19 cellular contexts compared by ENCODE assay signal in the genomic region with DNA sequence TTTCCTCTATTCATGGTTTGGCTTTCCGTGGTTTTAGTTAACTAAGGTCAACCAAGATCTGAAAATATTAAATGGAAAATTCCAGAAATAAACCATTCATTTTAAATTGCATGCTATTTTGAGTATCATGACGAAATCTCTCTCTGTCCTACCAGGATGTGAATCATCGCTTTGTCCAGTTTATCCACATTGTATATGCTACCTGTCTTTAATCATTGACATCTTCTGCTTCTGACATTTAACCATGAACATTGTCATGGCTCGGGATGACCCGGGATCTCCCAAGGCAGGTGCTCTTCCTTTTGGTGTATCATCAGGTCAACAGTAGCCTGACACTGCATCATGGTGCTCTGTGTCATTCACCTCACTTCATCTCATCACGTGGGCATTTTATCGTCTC.
A peak's percentile ranks its signal among the peaks of the same experiment; 100 is the strongest.
DNase-seq lines count a peak whose midpoint lies in the region; FAIRE-seq and TF ChIP-seq lines count a peak whose summit lies in the region.
"Had no signal": no experiment of that assay in that cellular context is flagged by ENCODE, and none has a peak within 500 bp of the region (broad histone marks: within the 10 kb centered on the region; RNA-seq: fewer than 3 reads in every experiment).

No MANE protein-coding gene starts in this region.

- peaks cover 5% of the 10 kb centered on the region for H3K9me3 Mint-ChIP-seq in astrocyte (ENCODE audit: unreplicated experiment)
- H3K9me3 Mint-ChIP-seq: activated CD4-positive, alpha-beta memory T cell treated with anti-CD3 and anti-CD28 coated beads, Interleukin-2, amount 10 ng/mL, durations not matched to agents 7 days and 5 days; activated naive CD8-positive, alpha-beta T cell treated with anti-CD3 and anti-CD28 coated beads for 36 hours; CD8-positive, alpha-beta memory T cell; effector memory CD8-positive, alpha-beta T cell; type B pancreatic cell had no signal

- no peaks in the 10 kb centered on the region for H3K9me3 ChIP-seq in astrocyte (ENCODE audit: insufficient read depth, low read depth, low read length)
- no peaks in the 10 kb centered on the region for H3K9me3 ChIP-seq in Karpas-422 (ENCODE audit: low read length)
- no peaks in the 10 kb centered on the region for H3K9me3 ChIP-seq in kidney (ENCODE audit: control insufficient read depth in 1 of 2, low read length in 2 of 2)

- no peak for FAIRE-seq in astrocyte (lab: Jason Lieb, UNC)
- no peak for FAIRE-seq in kidney (lab: Jason Lieb, UNC)

- no peaks in the 10 kb centered on the region for H3K27me3 ChIP-seq in astrocyte (ENCODE audit: insufficient read depth, low read length)
- no peaks in the 10 kb centered on the region for H3K27me3 ChIP-seq in Karpas-422 (ENCODE audit: low read length)

- peaks cover 9% of the 10 kb centered on the region for H3K4me1 Mint-ChIP-seq in astrocyte (ENCODE audit: low read depth, unreplicated experiment)
- H3K4me1 Mint-ChIP-seq: activated CD4-positive, alpha-beta memory T cell treated with anti-CD3 and anti-CD28 coated beads, Interleukin-2, amount 10 ng/mL, durations not matched to agents 7 days and 5 days; CD8-positive, alpha-beta memory T cell; nephron progenitor cell had no signal

- H3K4me1 ChIP-seq in astrocyte (ENCODE audit: insufficient read depth, low read length) (peaks cover 11% of the 10 kb centered on the region), Karpas-422 (ENCODE audit: low read length) (no peaks in the 10 kb centered on the region), kidney (ENCODE audit: control insufficient read depth in 1 of 2, insufficient read depth in 1 of 2, low read depth in 1 of 2, low read length in 2 of 2) (peaks cover 0 to 3% of the 10 kb centered on the region in 2 donors)

- intact Hi-C loops in kidney (cut with DNase I) (no loop called here), posterior cingulate gyrus (cut with DNase I) (no loop called here)

- H3K4me3 Mint-ChIP-seq in astrocyte (ENCODE audit: unreplicated experiment): no peak overlapping the region
- H3K4me3 Mint-ChIP-seq: activated CD4-positive, alpha-beta memory T cell treated with anti-CD3 and anti-CD28 coated beads, Interleukin-2, amount 10 ng/mL, durations not matched to agents 7 days and 5 days; activated naive CD8-positive, alpha-beta T cell treated with anti-CD3 and anti-CD28 coated beads for 36 hours; CD8-positive, alpha-beta memory T cell; effector memory CD8-positive, alpha-beta T cell; nephron progenitor cell; type B pancreatic cell had no signal

- no peak overlapping the region for H3K4me2 ChIP-seq in astrocyte (ENCODE audit: low read length)
- no peak overlapping the region for H3K4me2 ChIP-seq in Karpas-422 (ENCODE audit: low read depth, low read length, poor library complexity, severe bottlenecking)

- TF ChIP-seq CTCF in astrocyte (IDR thresholded peaks at IDR 0.05; ENCODE audit: insufficient read depth, low read depth, low read length) (no peak), fibroblast of the aortic adventitia (IDR thresholded peaks at IDR 0.05; ENCODE audit: insufficient read depth, low read length) (no peak), kidney (IDR thresholded peaks at IDR 0.05; ENCODE audit: borderline replicate concordance, extremely low read depth, insufficient read depth) (no peak)

- H3K9ac ChIP-seq in astrocyte (ENCODE audit: low read length) (no peak overlapping the region), Karpas-422 (ENCODE audit: low read length) (no peak overlapping the region), kidney (ENCODE audit: low read length in 2 of 2) (no peak overlapping the region)

- H2AFZ ChIP-seq in astrocyte (ENCODE audit: low read depth, low read length) (no peak overlapping the region), Karpas-422 (ENCODE audit: low read length) (no peak overlapping the region)

- H4K20me1 ChIP-seq in astrocyte (ENCODE audit: insufficient read depth, low read length): no peaks in the 10 kb centered on the region
- no peaks in the 10 kb centered on the region for H4K20me1 ChIP-seq in Karpas-422 (ENCODE audit: insufficient read depth, low read depth, low read length)

- DNase-seq in A172 (ENCODE audit: low spot score) (peak; percentile 51), HK-2 (ENCODE audit: unreplicated experiment) (peak; percentile 57), astrocyte (ENCODE audit: low read depth) (peak; percentile 41), fibroblast of the aortic adventitia (ENCODE audit: low read depth) (peak; percentile 26), Karpas-422 (no peak), kidney (no peak), posterior cingulate gyrus (no peak), CD1c-positive myeloid dendritic cell (ENCODE audit: extremely low spot score) (no peak)
- DNase-seq: activated CD4-positive, alpha-beta memory T cell treated with anti-CD3 and anti-CD28 coated beads, Interleukin-2, amount 10 ng/mL, durations not matched to agents 7 days and 5 days; activated naive CD8-positive, alpha-beta T cell treated with anti-CD3 and anti-CD28 coated beads for 36 hours; activated T-cell treated with anti-CD3 and anti-CD28 coated beads, Interleukin-2, amount 50 U/mL, for 48 hours; CD8-positive, alpha-beta memory T cell; effector memory CD8-positive, alpha-beta T cell; GOT3; nephron progenitor cell; stimulated activated CD4-positive, alpha-beta T cell treated with anti-CD3 and anti-CD28 coated beads, Interleukin-12 subunit alpha, Interleukin-12 subunit beta, amount 100 ng/mL, for 4 hours; stimulated activated naive CD4-positive, alpha-beta T cell treated with Interleukin-2 at 50 U/mL for 16 hours; SW 1271 had no signal

- no peaks in the 10 kb centered on the region for H3K9me2 ChIP-seq in Karpas-422 (replicated peaks; ENCODE audit: insufficient read depth, low read length)

- no peaks in the 10 kb centered on the region for H3K27me3 Mint-ChIP-seq in astrocyte (ENCODE audit: low read depth, unreplicated experiment)
- H3K27me3 Mint-ChIP-seq: activated CD4-positive, alpha-beta memory T cell treated with anti-CD3 and anti-CD28 coated beads, Interleukin-2, amount 10 ng/mL, durations not matched to agents 7 days and 5 days; activated naive CD8-positive, alpha-beta T cell treated with anti-CD3 and anti-CD28 coated beads for 36 hours; CD8-positive, alpha-beta memory T cell; effector memory CD8-positive, alpha-beta T cell; type B pancreatic cell had no signal

- H3K36me3 Mint-ChIP-seq in astrocyte (ENCODE audit: low read depth, unreplicated experiment): peaks cover 12% of the 10 kb centered on the region
- H3K36me3 Mint-ChIP-seq: activated naive CD8-positive, alpha-beta T cell treated with anti-CD3 and anti-CD28 coated beads for 36 hours; CD8-positive, alpha-beta memory T cell; type B pancreatic cell had no signal

- H3K27ac ChIP-seq in astrocyte (ENCODE audit: low read depth, low read length) (peak overlapping the region; percentile 22), Karpas-422 (ENCODE audit: low read length) (no peak overlapping the region), kidney (ENCODE audit: low read depth in 2 of 2, low read length in 2 of 2) (no peak overlapping the region)

- H3K36me3 ChIP-seq in astrocyte (ENCODE audit: insufficient read depth, low read length): no peaks in the 10 kb centered on the region
- H3K36me3 ChIP-seq in Karpas-422 (ENCODE audit: insufficient read depth, low read length): no peaks in the 10 kb centered on the region
- H3K36me3 ChIP-seq in kidney (ENCODE audit: control insufficient read depth in 1 of 2, insufficient read depth in 2 of 2, low read length in 2 of 2): no peaks in the 10 kb centered on the region

- H3K4me3 ChIP-seq in astrocyte (ENCODE audit: insufficient read depth, low read depth, low read length) (no peak overlapping the region), fibroblast of the aortic adventitia (ENCODE audit: low read depth, low read length) (no peak overlapping the region), Karpas-422 (ENCODE audit: low read length) (no peak overlapping the region), kidney (ENCODE audit: low read length in 2 of 2) (no peak overlapping the region)

- H3K27ac Mint-ChIP-seq in astrocyte (ENCODE audit: unreplicated experiment): no peak overlapping the region
- H3K27ac Mint-ChIP-seq: activated CD4-positive, alpha-beta memory T cell treated with anti-CD3 and anti-CD28 coated beads, Interleukin-2, amount 10 ng/mL, durations not matched to agents 7 days and 5 days; activated naive CD8-positive, alpha-beta T cell treated with anti-CD3 and anti-CD28 coated beads for 36 hours; CD8-positive, alpha-beta memory T cell; effector memory CD8-positive, alpha-beta T cell; type B pancreatic cell had no signal

- no peaks in the 10 kb centered on the region for H3K79me2 ChIP-seq in astrocyte (ENCODE audit: insufficient read depth, low read length)
- H3K79me2 ChIP-seq in Karpas-422 (ENCODE audit: low read length): no peaks in the 10 kb centered on the region

Comparison
In these comparisons a context has a peak if more than half of its experiments do, and no peak if none do; other contexts are left out.
1. DNase-seq: peak in A172 (single experiment), HK-2 (single experiment), astrocyte (single experiment) and fibroblast of the aortic adventitia (single experiment); none in Karpas-422 (single experiment), kidney (single experiment), posterior cingulate gyrus (0 of 10) and CD1c-positive myeloid dendritic cell (single experiment).